ENCODE assay signal across 1 cellular context in genomic region chr3:183526838-183527420, GRCh38.
A peak's percentile ranks its signal among the peaks of the same experiment; 100 is the strongest.
TF ChIP-seq lines count a peak whose summit lies in the region.

No MANE protein-coding gene starts in this region.

TF ChIP-seq in GM12878, 131 proteins besides CTCF, POLR2A, EP300 and RAD21:
- TF ChIP-seq ZNF592 (IDR thresholded peaks at IDR 0.05): no peak
- TF ChIP-seq E4F1 (IDR thresholded peaks at IDR 0.05; ENCODE audit: borderline replicate concordance, partially characterized antibody): no peak
- no peak for TF ChIP-seq IRF4 (IDR thresholded peaks at IDR 0.05; ENCODE audit: low read depth, low read length)
- TF ChIP-seq MAX (IDR thresholded peaks at IDR 0.05; ENCODE audit: low read depth, low read length): no peak
- no peak for TF ChIP-seq SPI1 (IDR thresholded peaks at IDR 0.05; ENCODE audit: borderline replicate concordance, insufficient read depth, low read depth, low read length)
- TF ChIP-seq CUX1 (IDR thresholded peaks at IDR 0.05; ENCODE audit: insufficient replicate concordance, low read depth, low read length): peak; percentile 84
- TF ChIP-seq USF2 (IDR thresholded peaks at IDR 0.05; ENCODE audit: borderline replicate concordance, low read depth, low read length): no peak
- TF ChIP-seq HDAC6 (IDR thresholded peaks at IDR 0.05; ENCODE audit: unreplicated experiment): no peak
- no peak for TF ChIP-seq ATF7 (IDR thresholded peaks at IDR 0.05; ENCODE audit: low read depth)
- no peak for TF ChIP-seq CBX3 (IDR thresholded peaks at IDR 0.05; ENCODE audit: borderline replicate concordance, low read depth)
- TF ChIP-seq NBN (IDR thresholded peaks at IDR 0.05): peak; percentile 54; the same call in 1 of the 2 replicates
- TF ChIP-seq HDGF (IDR thresholded peaks at IDR 0.05): peak; percentile 87
- TF ChIP-seq YBX1 (IDR thresholded peaks at IDR 0.05): peak; percentile 57; the same call in 1 of the 2 replicates
- TF ChIP-seq GABPA (IDR thresholded peaks at IDR 0.05; ENCODE audit: low read depth): no peak
- TF ChIP-seq PML (IDR thresholded peaks at IDR 0.05; ENCODE audit: low read length): no peak
- TF ChIP-seq REST (IDR thresholded peaks at IDR 0.05; ENCODE audit: low read depth, low read length): no peak
- TF ChIP-seq EGR1 (IDR thresholded peaks at IDR 0.05; ENCODE audit: borderline replicate concordance in 1 of 2, low read depth in 2 of 2, low read length in 2 of 2): no peak
- TF ChIP-seq NR2C1 (IDR thresholded peaks at IDR 0.05): no peak
- TF ChIP-seq JUND (IDR thresholded peaks at IDR 0.05; ENCODE audit: low read depth, low read length): no peak
- no peak for TF ChIP-seq ZBTB11 (CRISPR knock-in tag; IDR thresholded peaks at IDR 0.05)
- no peak for TF ChIP-seq CEBPB (IDR thresholded peaks at IDR 0.05; ENCODE audit: borderline replicate concordance in 1 of 2, low read depth in 2 of 2, low read length in 2 of 2)
- TF ChIP-seq ZBTB4 (CRISPR knock-in tag; IDR thresholded peaks at IDR 0.05): no peak
- no peak for TF ChIP-seq PKNOX1 (IDR thresholded peaks at IDR 0.05)
- no peak for TF ChIP-seq NFYA (IDR thresholded peaks at IDR 0.05; ENCODE audit: borderline replicate concordance, low read depth, low read length)
- 0 out of 2 replicates have a peak, but pooled peaks have one; percentile 43 for TF ChIP-seq CHD1 (IDR thresholded peaks at IDR 0.05; ENCODE audit: low read depth, low read length)
- TF ChIP-seq BRCA1 (IDR thresholded peaks at IDR 0.05; ENCODE audit: low read depth, low read length): no peak
- no peak for TF ChIP-seq ZZZ3 (IDR thresholded peaks at IDR 0.05; ENCODE audit: control insufficient read depth, insufficient read length, low read depth)
